Comparison of ENCODE assay signal across 29 cellular contexts in the genomic region with DNA sequence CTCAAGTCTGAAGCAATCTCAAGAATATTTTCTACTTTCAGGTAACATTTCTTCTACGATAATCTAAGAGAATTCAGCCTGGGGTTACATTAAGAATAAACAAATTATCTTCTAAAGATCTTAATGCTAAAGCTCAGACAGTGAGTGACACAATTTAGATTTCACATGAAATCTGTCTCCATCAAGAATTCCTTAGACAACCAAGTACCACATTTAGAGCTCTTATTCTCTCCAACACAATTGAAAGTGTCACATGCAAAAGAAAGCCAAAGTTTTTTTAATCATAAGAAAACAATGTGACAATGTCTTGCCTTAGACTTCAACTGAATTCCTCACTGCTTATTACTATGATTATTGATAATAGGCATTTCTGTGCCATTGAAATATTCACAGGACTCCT.
A peak's percentile ranks its signal among the peaks of the same experiment; 100 is the strongest.
DNase-seq lines count a peak whose midpoint lies in the region; TF ChIP-seq lines count a peak whose summit lies in the region.
"Had no signal": no experiment of that assay in that cellular context is flagged by ENCODE, and none has a peak within 500 bp of the region (broad histone marks: within the 10 kb centered on the region; RNA-seq: fewer than 3 reads in every experiment).

No MANE protein-coding gene starts in this region.

- H3K36me3 Mint-ChIP-seq in activated CD4-positive, alpha-beta T cell treated with anti-CD3 and anti-CD28 coated beads, Interleukin-2, amount 10 ng/mL, durations not matched to agents 7 days and 5 days (ENCODE audit: low read depth): no peaks in the 10 kb centered on the region
- H3K36me3 Mint-ChIP-seq: CD14-positive monocyte; CD4-positive, alpha-beta memory T cell; CD4-positive, CD25-positive, alpha-beta regulatory T cell; CD8-positive, alpha-beta memory T cell; CD8-positive, alpha-beta T cell had no signal

- H3K4me3 ChIP-seq in neural cell (ENCODE audit: low read length): no peak overlapping the region
- H3K4me3 ChIP-seq: A549; BLaER1; BLaER1 treated with 17β-estradiol and CSF1 and Interleukin-3, amounts not matched to agents 10 nM and 100 nM had no signal

- H2AFZ ChIP-seq in neural cell (ENCODE audit: low read depth, low read length): no peak overlapping the region

- H3K4me2 ChIP-seq in neural cell (ENCODE audit: low read length): no peak overlapping the region
- H3K4me2 ChIP-seq: A549; BLaER1; BLaER1 treated with 17β-estradiol and CSF1 and Interleukin-3, amounts not matched to agents 10 nM and 100 nM had no signal

- TF ChIP-seq EP300 in neural cell (conservative IDR thresholded peaks at IDR 0.05; ENCODE audit: poor library complexity, severe bottlenecking): peak; percentile 97

- TF ChIP-seq CTCF in neural cell (IDR thresholded peaks at IDR 0.05; ENCODE audit: poor library complexity, severe bottlenecking): no peak

- H3K9me2 ChIP-seq in neural cell (ENCODE audit: insufficient read depth, low read length): no peaks in the 10 kb centered on the region

- peak; percentile 6 for TF ChIP-seq RAD21 in neural cell (conservative IDR thresholded peaks at IDR 0.05)

- no peaks in the 10 kb centered on the region for H3K27me3 ChIP-seq in neural cell (ENCODE audit: insufficient read depth, low read depth, low read length)
- H3K27me3 ChIP-seq: BE2C; BLaER1; BLaER1 treated with 17β-estradiol and CSF1 and Interleukin-3, amounts not matched to agents 10 nM and 100 nM had no signal

- H3K27ac Mint-ChIP-seq in activated CD4-positive, alpha-beta T cell treated with anti-CD3 and anti-CD28 coated beads, Interleukin-2, amount 10 ng/mL, durations not matched to agents 7 days and 5 days: no peak overlapping the region
- H3K27ac Mint-ChIP-seq: B cell; CD14-positive monocyte; CD4-positive, alpha-beta memory T cell; CD4-positive, alpha-beta T cell; CD4-positive, CD25-positive, alpha-beta regulatory T cell; CD8-positive, alpha-beta memory T cell; CD8-positive, alpha-beta T cell had no signal

- no peak overlapping the region for H3K27ac ChIP-seq in neural cell (ENCODE audit: low read length)
- H3K27ac ChIP-seq: 22Rv1; A549; BLaER1; BLaER1 treated with 17β-estradiol and CSF1 and Interleukin-3, amounts not matched to agents 10 nM and 100 nM; C4-2B had no signal

- H4K20me1 ChIP-seq in neural cell (ENCODE audit: insufficient read depth): no peaks in the 10 kb centered on the region
- H4K20me1 ChIP-seq: BLaER1; BLaER1 treated with 17β-estradiol and CSF1 and Interleukin-3, amounts not matched to agents 10 nM and 100 nM had no signal

- no peak overlapping the region for H3K9ac ChIP-seq in neural cell (ENCODE audit: low read length)
- H3K9ac ChIP-seq: BLaER1; BLaER1 treated with 17β-estradiol and CSF1 and Interleukin-3, amounts not matched to agents 10 nM and 100 nM had no signal

- H3K36me3 ChIP-seq in neural cell (ENCODE audit: insufficient read depth, low read length): no peaks in the 10 kb centered on the region
- H3K36me3 ChIP-seq: BE2C; BLaER1; BLaER1 treated with 17β-estradiol and CSF1 and Interleukin-3, amounts not matched to agents 10 nM and 100 nM had no signal

- H3K79me2 ChIP-seq in neural cell (replicated peaks; ENCODE audit: insufficient read depth, low read length): no peaks in the 10 kb centered on the region

- no peaks in the 10 kb centered on the region for H3F3A ChIP-seq in neural cell (ENCODE audit: insufficient read depth, low read length, poor library complexity, severe bottlenecking)

- H3K9me3 Mint-ChIP-seq in activated CD4-positive, alpha-beta T cell treated with anti-CD3 and anti-CD28 coated beads, Interleukin-2, amount 10 ng/mL, durations not matched to agents 7 days and 5 days: no peaks in the 10 kb centered on the region
- H3K9me3 Mint-ChIP-seq: CD4-positive, alpha-beta T cell had no signal

- POLR2A ChIA-PET in activated CD4-positive, alpha-beta T cell treated with anti-CD3 and anti-CD28 coated beads, Interleukin-2, amount 10 ng/mL, durations not matched to agents 7 days and 5 days (lab: Charles Lee): no interaction called here

- no peaks in the 10 kb centered on the region for H3K9me3 ChIP-seq in neural cell (ENCODE audit: low read length)
- H3K9me3 ChIP-seq: A549; BE2C; BLaER1; BLaER1 treated with 17β-estradiol and CSF1 and Interleukin-3, amounts not matched to agents 10 nM and 100 nM had no signal

- no peaks in the 10 kb centered on the region for H3K4me1 Mint-ChIP-seq in activated CD4-positive, alpha-beta T cell treated with anti-CD3 and anti-CD28 coated beads, Interleukin-2, amount 10 ng/mL, durations not matched to agents 7 days and 5 days
- H3K4me1 Mint-ChIP-seq: B cell; CD14-positive monocyte; CD4-positive, alpha-beta memory T cell; CD4-positive, CD25-positive, alpha-beta regulatory T cell; CD8-positive, alpha-beta memory T cell had no signal

- DNase-seq in activated CD4-positive, alpha-beta T cell treated with anti-CD3 and anti-CD28 coated beads, Interleukin-2, amount 10 ng/mL, durations not matched to agents 7 days and 5 days: no peak
- DNase-seq: 8988T; ACHN; AML-193; BE2C; C1 segment of cervical spinal cord; Caco-2; Calu3; CD4-positive, alpha-beta memory T cell; CD4-positive, alpha-beta T cell; CD4-positive, CD25-positive, alpha-beta regulatory T cell; CD8-positive, alpha-beta memory T cell; CD8-positive, alpha-beta T cell; COR-L47; DMS 273 treated with DMSO at 0.1 percent for 48 hours; DMS153; DMS53; DMS79; DMS79 treated with DMSO at 0.1 percent for 48 hours; DND-41; EL had no signal

- no peaks in the 10 kb centered on the region for H3K27me3 Mint-ChIP-seq in activated CD4-positive, alpha-beta T cell treated with anti-CD3 and anti-CD28 coated beads, Interleukin-2, amount 10 ng/mL, durations not matched to agents 7 days and 5 days
- H3K27me3 Mint-ChIP-seq: B cell; CD4-positive, alpha-beta memory T cell; CD4-positive, alpha-beta T cell; CD4-positive, CD25-positive, alpha-beta regulatory T cell; CD8-positive, alpha-beta memory T cell had no signal

- H3K4me3 Mint-ChIP-seq in activated CD4-positive, alpha-beta T cell treated with anti-CD3 and anti-CD28 coated beads, Interleukin-2, amount 10 ng/mL, durations not matched to agents 7 days and 5 days: no peak overlapping the region
- H3K4me3 Mint-ChIP-seq: B cell; CD14-positive monocyte; CD4-positive, alpha-beta memory T cell; CD4-positive, alpha-beta T cell; CD4-positive, CD25-positive, alpha-beta regulatory T cell; CD8-positive, alpha-beta memory T cell; CD8-positive, alpha-beta T cell had no signal

- CTCF ChIA-PET in activated CD4-positive, alpha-beta T cell treated with anti-CD3 and anti-CD28 coated beads, Interleukin-2, amount 10 ng/mL, durations not matched to agents 7 days and 5 days (lab: Charles Lee): interaction anchor here (1.5 kb wide), 1 partner anchor 19 kb away, joined by 4 read pairs; no protein-coding TSS in a partner anchor

TF ChIP-seq in neural cell, 6 proteins besides CTCF, POLR2A, EP300 and RAD21:
- no peak for TF ChIP-seq TAF1 (IDR thresholded peaks at IDR 0.05; ENCODE audit: low read depth)
- TF ChIP-seq, protein P1, sequence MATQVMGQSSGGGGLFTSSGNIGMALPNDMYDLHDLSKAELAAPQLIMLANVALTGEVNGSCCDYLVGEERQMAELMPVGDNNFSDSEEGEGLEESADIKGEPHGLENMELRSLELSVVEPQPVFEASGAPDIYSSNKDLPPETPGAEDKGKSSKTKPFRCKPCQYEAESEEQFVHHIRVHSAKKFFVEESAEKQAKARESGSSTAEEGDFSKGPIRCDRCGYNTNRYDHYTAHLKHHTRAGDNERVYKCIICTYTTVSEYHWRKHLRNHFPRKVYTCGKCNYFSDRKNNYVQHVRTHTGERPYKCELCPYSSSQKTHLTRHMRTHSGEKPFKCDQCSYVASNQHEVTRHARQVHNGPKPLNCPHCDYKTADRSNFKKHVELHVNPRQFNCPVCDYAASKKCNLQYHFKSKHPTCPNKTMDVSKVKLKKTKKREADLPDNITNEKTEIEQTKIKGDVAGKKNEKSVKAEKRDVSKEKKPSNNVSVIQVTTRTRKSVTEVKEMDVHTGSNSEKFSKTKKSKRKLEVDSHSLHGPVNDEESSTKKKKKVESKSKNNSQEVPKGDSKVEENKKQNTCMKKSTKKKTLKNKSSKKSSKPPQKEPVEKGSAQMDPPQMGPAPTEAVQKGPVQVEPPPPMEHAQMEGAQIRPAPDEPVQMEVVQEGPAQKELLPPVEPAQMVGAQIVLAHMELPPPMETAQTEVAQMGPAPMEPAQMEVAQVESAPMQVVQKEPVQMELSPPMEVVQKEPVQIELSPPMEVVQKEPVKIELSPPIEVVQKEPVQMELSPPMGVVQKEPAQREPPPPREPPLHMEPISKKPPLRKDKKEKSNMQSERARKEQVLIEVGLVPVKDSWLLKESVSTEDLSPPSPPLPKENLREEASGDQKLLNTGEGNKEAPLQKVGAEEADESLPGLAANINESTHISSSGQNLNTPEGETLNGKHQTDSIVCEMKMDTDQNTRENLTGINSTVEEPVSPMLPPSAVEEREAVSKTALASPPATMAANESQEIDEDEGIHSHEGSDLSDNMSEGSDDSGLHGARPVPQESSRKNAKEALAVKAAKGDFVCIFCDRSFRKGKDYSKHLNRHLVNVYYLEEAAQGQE (IDR thresholded peaks at IDR 0.05; ENCODE audit: borderline replicate concordance): peak; percentile 54
- TF ChIP-seq POLR2AphosphoS5 (IDR thresholded peaks at IDR 0.05): peak; percentile 74
